In the genomic region with DNA sequence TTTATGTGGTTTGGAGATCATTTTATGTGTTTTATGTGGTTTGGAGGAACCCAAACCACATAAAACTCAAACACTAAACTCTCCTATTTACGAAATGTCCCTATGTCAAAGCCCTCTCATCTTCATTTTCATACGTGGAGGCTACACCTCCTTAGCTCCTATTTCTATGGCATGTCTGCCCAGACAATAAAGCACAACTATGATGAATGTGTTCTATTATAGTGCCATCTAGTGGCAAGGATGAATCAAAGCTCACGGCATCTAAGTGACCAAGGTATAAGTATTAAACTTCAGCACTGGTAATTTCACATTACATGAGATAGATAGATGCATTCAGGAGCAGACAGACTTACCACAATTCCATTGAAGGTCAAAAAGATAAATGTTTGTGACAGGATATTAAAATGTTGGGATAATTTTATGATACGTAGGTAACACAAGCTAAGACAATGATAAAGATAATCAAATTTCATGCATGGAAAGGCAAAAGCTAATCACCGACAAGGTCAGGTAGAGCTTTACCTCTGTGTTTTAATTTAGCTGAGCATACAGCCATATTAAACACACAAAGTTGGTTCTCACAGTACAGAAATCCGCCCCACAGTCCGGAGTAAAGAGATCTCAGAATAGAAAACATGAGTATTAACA, we compare ENCODE assay signal across 8 cellular contexts.
DNase-seq lines count a peak whose midpoint lies in the region; ATAC-seq and TF ChIP-seq lines count a peak whose summit lies in the region.

No MANE protein-coding gene starts in this region.

- DNase-seq in Right ventricle myocardium inferior (ENCODE audit: missing footprints) = no peak
- DNase-seq in cardiac septum (ENCODE audit: low spot score) = no peak
- peak; percentile 40 for DNase-seq in H7
- DNase-seq in amniotic epithelial cell (ENCODE audit: low read depth) = peak; percentile 6
- peak; percentile 77 for DNase-seq in iPS-NIHi11 (ENCODE audit: low spot score)
- no peak for DNase-seq in thoracic aorta (ENCODE audit: low spot score)
- no peak for DNase-seq in cerebellar nuclear complex (lab: John Stamatoyannopoulos, UW)

- H3K9ac ChIP-seq in Loucy (ENCODE audit: low read depth, low read length, poor library complexity, severe bottlenecking) = no peak overlapping the region

- no peaks in the 10 kb centered on the region for H3K9me3 ChIP-seq in Loucy (ENCODE audit: insufficient read depth, low read depth, low read length)
- H3K9me3 ChIP-seq in thoracic aorta = no peaks in the 10 kb centered on the region

- H3F3A ChIP-seq in Loucy (ENCODE audit: low read depth) = no peaks in the 10 kb centered on the region

- H2AFZ ChIP-seq in Loucy (ENCODE audit: low read length) = no peak overlapping the region

- H3K4me1 ChIP-seq in Loucy (ENCODE audit: insufficient read depth, low read length, poor library complexity, severe bottlenecking) (no peaks in the 10 kb centered on the region), thoracic aorta (ENCODE audit: control insufficient read depth in 1 of 2, low read depth in 2 of 2) (no peaks in the 10 kb centered on the region)

- no peaks in the 10 kb centered on the region for H3K79me2 ChIP-seq in Loucy (ENCODE audit: insufficient read depth, low read length)

- TF ChIP-seq CTCF in Loucy (conservative IDR thresholded peaks at IDR 0.05; ENCODE audit: low read length) (peak; percentile 79), thoracic aorta (IDR thresholded peaks at IDR 0.05) (peak; percentile 35)

- no peaks in the 10 kb centered on the region for H3K9me2 ChIP-seq in Loucy (replicated peaks; ENCODE audit: low read depth, low read length)

- H3K27me3 ChIP-seq in H7 (ENCODE audit: control insufficient read depth, insufficient read depth, low read length) (no peaks in the 10 kb centered on the region), Loucy (ENCODE audit: insufficient read depth, low read length, poor library complexity, severe bottlenecking) (no peaks in the 10 kb centered on the region), thoracic aorta (replicated peaks; ENCODE audit: insufficient read depth) (no peaks in the 10 kb centered on the region)

- intact Hi-C loops in Right ventricle myocardium inferior (cut with DNase I) (no loop called here), cardiac septum (cut with DNase I) (no loop called here)

- H3K36me3 ChIP-seq in H7 (replicated peaks; ENCODE audit: control insufficient read depth, insufficient read depth, low read length) (no peaks in the 10 kb centered on the region), Loucy (ENCODE audit: insufficient read depth, low read length) (no peaks in the 10 kb centered on the region), thoracic aorta (no peaks in the 10 kb centered on the region)

- H3K27ac ChIP-seq in thoracic aorta = no peak overlapping the region

- H3K4me2 ChIP-seq in Loucy (ENCODE audit: low read depth, low read length, poor library complexity, severe bottlenecking) = no peak overlapping the region

- H3K4me3 ChIP-seq in H7 (ENCODE audit: insufficient read depth, low read depth, low read length) (no peak overlapping the region), Loucy (ENCODE audit: low read length, poor library complexity, severe bottlenecking) (no peak overlapping the region), thoracic aorta (no peak overlapping the region)

- peak; percentile 48 for ATAC-seq in Right ventricle myocardium inferior
- no peak for ATAC-seq in thoracic aorta (ENCODE audit: insufficient number of reproducible peaks, low FRiP score, low read depth)

- no peaks in the 10 kb centered on the region for H4K20me1 ChIP-seq in Loucy (ENCODE audit: insufficient read depth, low read length, poor library complexity, severe bottlenecking)

Comparison
In these comparisons a context has a peak if more than half of its experiments do, and no peak if none do; other contexts are left out.
1. DNase-seq: peak in H7 (single experiment), amniotic epithelial cell (single experiment) and iPS-NIHi11 (single experiment); none in Right ventricle myocardium inferior (single experiment), cardiac septum (single experiment), thoracic aorta (single experiment) and cerebellar nuclear complex (0 of 2).